In the genomic region with DNA sequence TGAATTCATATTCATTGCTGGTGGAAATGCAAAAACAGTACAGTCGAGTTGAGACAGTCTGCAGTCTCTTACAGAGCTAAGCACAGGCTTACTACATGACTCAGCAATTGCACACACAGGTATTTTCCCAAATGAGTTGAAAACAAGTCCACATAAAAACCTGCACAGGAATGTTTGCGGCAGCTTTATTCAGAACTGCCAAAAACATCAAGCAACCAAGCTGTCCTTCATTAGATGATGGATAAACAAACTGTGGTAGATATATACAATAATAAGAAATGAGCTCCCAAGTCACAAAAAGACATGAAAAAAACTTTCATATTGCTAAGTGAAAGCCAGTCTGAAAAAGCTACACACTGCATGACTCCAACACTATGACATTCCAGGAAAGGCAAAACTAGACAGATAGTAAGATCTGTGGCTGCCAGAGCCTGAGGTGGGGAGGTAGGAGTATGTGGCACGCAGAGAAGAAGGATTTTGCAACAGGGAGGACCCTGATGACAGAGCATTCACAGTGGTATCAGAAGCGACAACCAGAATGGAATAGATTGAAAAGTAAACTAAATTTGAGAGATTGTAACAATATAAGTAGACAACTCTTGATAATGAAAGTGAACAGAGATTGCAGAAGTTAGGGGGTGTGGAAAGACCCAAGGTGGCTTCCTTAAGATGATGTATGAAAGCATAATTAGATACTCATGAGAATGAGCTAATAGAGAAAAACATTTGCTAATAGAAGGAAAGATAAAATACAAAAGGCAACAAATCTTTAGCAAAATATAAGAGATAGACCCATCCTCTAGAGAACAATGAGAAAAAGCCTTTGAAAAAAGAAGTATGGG, we compare ENCODE assay signal across 8 cellular contexts. TPM values are rescaled to one million over a fixed set of nuclear protein-coding genes. Genes with fewer than 3 reads are reported as not detected.
DNase-seq lines count a peak whose midpoint lies in the region; ATAC-seq and TF ChIP-seq lines count a peak whose summit lies in the region.

No MANE protein-coding gene starts in this region.

- BruUV-seq in mammary epithelial cell (replicated peaks; lab: Mats Ljungman, UMichigan), result no TSS peak
- BruUV-seq in OCI-LY7 (replicated peaks; lab: Mats Ljungman, UMichigan), result no TSS peak

- intact Hi-C loops in mammary epithelial cell (cut with micrococcal nuclease) (loop anchor here (2.0 kb wide), 2 partner anchors 53 to 295 kb away; a partner anchor contains a TSS), OCI-LY7 (cut with micrococcal nuclease; ENCODE audit: unreplicated experiment) (no loop called here)
- intact Hi-C loops in activated T-helper 1 cell treated with anti-CD3 and anti-CD28 coated beads, Interleukin-12 subunit alpha, Interleukin-12 subunit beta, Interleukin-2, Interleukin-4 antibody, amounts not matched to agents 30 ng/mL and 10 ng/mL and 1 ng/mL, durations not matched to agents 14 hours and 24 hours and 36 hours (cut with micrococcal nuclease), result loop anchor here (5.0 kb wide), 1 partner anchor 49 kb away; no protein-coding TSS in a partner anchor

- CTCF ChIA-PET in mammary epithelial cell (lab: Charles Lee; ENCODE audit: low non-redundant PET) (interaction anchor here (0.5 to 0.7 kb wide), 3 partner anchors 54 to 398 kb away, joined by 3 to 5 read pairs (median 5); no protein-coding TSS in a partner anchor), OCI-LY7 (lab: Charles Lee; ENCODE audit: unreplicated experiment) (no interaction called here)

- H3K4me3 Mint-ChIP-seq in activated T-helper 1 cell treated with anti-CD3 and anti-CD28 coated beads, Interleukin-12 subunit alpha, Interleukin-12 subunit beta, Interleukin-2, Interleukin-4 antibody, amounts not matched to agents 30 ng/mL and 10 ng/mL and 1 ng/mL, durations not matched to agents 14 hours and 24 hours and 36 hours, result no peak overlapping the region

- H2BK5ac ChIP-seq in mesenchymal stem cell (ENCODE audit: low read depth, low read length, poor library complexity, severe bottlenecking), result no peak overlapping the region

- no peak overlapping the region for H3K23ac ChIP-seq in mesenchymal stem cell (ENCODE audit: low read length in 2 of 2)

- H3K4me1 ChIP-seq in mammary epithelial cell (ENCODE audit: insufficient read depth, low read length) (peaks cover 14% of the 10 kb centered on the region), mesenchymal stem cell (ENCODE audit: control insufficient read depth, insufficient read depth, low read depth, low read length) (peaks cover 5% of the 10 kb centered on the region), OCI-LY7 (ENCODE audit: insufficient read depth, low read length, poor library complexity, severe bottlenecking) (no peaks in the 10 kb centered on the region)

- no peaks in the 10 kb centered on the region for H4K20me1 ChIP-seq in mammary epithelial cell (ENCODE audit: insufficient read depth, low read length)
- no peaks in the 10 kb centered on the region for H4K20me1 ChIP-seq in OCI-LY7 (ENCODE audit: insufficient read depth, low read length)

- no peak overlapping the region for H3K18ac ChIP-seq in mesenchymal stem cell (ENCODE audit: low read depth in 1 of 2, low read length in 2 of 2)

- H3K4me1 Mint-ChIP-seq in activated T-helper 1 cell treated with anti-CD3 and anti-CD28 coated beads, Interleukin-12 subunit alpha, Interleukin-12 subunit beta, Interleukin-2, Interleukin-4 antibody, amounts not matched to agents 30 ng/mL and 10 ng/mL and 1 ng/mL, durations not matched to agents 14 hours and 24 hours and 36 hours (ENCODE audit: low read depth), result no peaks in the 10 kb centered on the region

- WGBS in mammary epithelial cell (ENCODE audit: low coverage, missing lambda C conversion rate), result 3% methylated on average over 3 of the region's 4 CpGs
- WGBS in mesenchymal stem cell, result 77% methylated on average over 4 of the region's 4 CpGs

- no peak overlapping the region for H2BK120ac ChIP-seq in mesenchymal stem cell (ENCODE audit: low read depth, low read length)

- H3K4ac ChIP-seq in mesenchymal stem cell (ENCODE audit: low read depth in 1 of 2, low read length in 2 of 2), result no peak overlapping the region

- peak; percentile 64 for ATAC-seq in HG02870 (IDR thresholded peaks at IDR 0.05; ENCODE audit: unreplicated experiment)
- ATAC-seq in GM21737 (IDR thresholded peaks at IDR 0.05; ENCODE audit: unreplicated experiment), result no peak

- H3K9ac ChIP-seq in mammary epithelial cell (ENCODE audit: insufficient read depth, low read length) (peak overlapping the region; percentile 66), mesenchymal stem cell (ENCODE audit: low read length) (peak overlapping the region; percentile 47)

- peak overlapping the region; percentile 51 for H4K8ac ChIP-seq in mesenchymal stem cell (ENCODE audit: low read length)

- H3K4me3 ChIP-seq in mammary epithelial cell (replicated peaks in 1 of 3; ENCODE audit: insufficient read depth in 1 of 3, low read depth in 2 of 3, low read length in 3 of 3) (peak overlapping the region; percentile 17 to 41 (median 37)), mesenchymal stem cell (ENCODE audit: insufficient read depth in 1 of 2, low read depth in 1 of 2, low read length in 2 of 2) (no peak overlapping the region), OCI-LY7 (ENCODE audit: low read depth, low read length, poor library complexity, severe bottlenecking) (no peak overlapping the region)

- no peaks in the 10 kb centered on the region for H3K9me3 ChIP-seq in mammary epithelial cell (replicated peaks; ENCODE audit: insufficient read depth, low read length)
- H3K9me3 ChIP-seq in mesenchymal stem cell (ENCODE audit: control insufficient read depth, low read length), result no peaks in the 10 kb centered on the region
- H3K9me3 ChIP-seq in OCI-LY7 (ENCODE audit: low read length), result no peaks in the 10 kb centered on the region

- H3K9me2 ChIP-seq in OCI-LY7 (ENCODE audit: insufficient read depth, low read length), result no peaks in the 10 kb centered on the region

- no peak overlapping the region for H3K14ac ChIP-seq in mesenchymal stem cell (ENCODE audit: low read length in 2 of 2)

- H3K36me3 ChIP-seq in mammary epithelial cell (ENCODE audit: insufficient read depth, low read length), result no peaks in the 10 kb centered on the region
- H3K36me3 ChIP-seq in mesenchymal stem cell (ENCODE audit: control insufficient read depth in 1 of 2, insufficient read depth in 2 of 2, low read depth in 1 of 2, low read length in 2 of 2), result peaks cover 7 to 39% of the 10 kb centered on the region in 2 experiments
- H3K36me3 ChIP-seq in OCI-LY7 (ENCODE audit: insufficient read depth, low read length), result no peaks in the 10 kb centered on the region

- H2BK12ac ChIP-seq in mesenchymal stem cell (ENCODE audit: low read length in 2 of 2), result no peak overlapping the region

- H3K27ac ChIP-seq in mammary epithelial cell (ENCODE audit: insufficient read depth, low read depth, low read length), result peak overlapping the region; percentile 62
- H3K27ac ChIP-seq in mesenchymal stem cell (ENCODE audit: low read length, poor library complexity, severe bottlenecking), result peak overlapping the region; percentile 94
- no peak overlapping the region for H3K27ac ChIP-seq in OCI-LY7 (ENCODE audit: low read depth, low read length, poor library complexity, severe bottlenecking)

- in situ Hi-C loops in mammary epithelial cell (cut with MboI; ENCODE audit: low sequenced_read_pairs in 2 of 2), result no loop called here

- H4K91ac ChIP-seq in mesenchymal stem cell (ENCODE audit: low read length), result no peak overlapping the region

- H3K79me1 ChIP-seq in mesenchymal stem cell (replicated peaks; ENCODE audit: low read length, poor library complexity, severe bottlenecking), result peaks cover 11% of the 10 kb centered on the region

- TF ChIP-seq CTCF in mammary epithelial cell (conservative IDR thresholded peaks at IDR 0.05 in 1 of 2, IDR thresholded peaks at IDR 0.05 in 1 of 2; ENCODE audit: extremely low read depth in 1 of 2, insufficient read depth in 1 of 2, low read depth in 1 of 2, low read length in 2 of 2), result no peak
- TF ChIP-seq CTCF in OCI-LY7 (conservative IDR thresholded peaks at IDR 0.05; ENCODE audit: low read length), result no peak

- dilution Hi-C loops in mammary epithelial cell (cut with HindIII; ENCODE audit: low sequenced_read_pairs), result no loop called here

- no peak overlapping the region for H2BK15ac ChIP-seq in mesenchymal stem cell (ENCODE audit: low read depth, poor library complexity, severe bottlenecking)

- H3K4me2 ChIP-seq in mammary epithelial cell (ENCODE audit: insufficient read depth, low read depth, low read length), result peak overlapping the region; percentile 70
- peak overlapping the region; percentile 34 for H3K4me2 ChIP-seq in mesenchymal stem cell (ENCODE audit: low read length, poor library complexity, severe bottlenecking)
- no peak overlapping the region for H3K4me2 ChIP-seq in OCI-LY7 (ENCODE audit: low read length)

- POLR2A ChIA-PET in OCI-LY7 (lab: Charles Lee), result interaction anchor here (0.6 to 0.7 kb wide), 2 partner anchors 12 to 16 kb away, joined by 3 read pairs; no protein-coding TSS in a partner anchor

- no peaks in the 10 kb centered on the region for H3K9me3 Mint-ChIP-seq in activated T-helper 1 cell treated with anti-CD3 and anti-CD28 coated beads, Interleukin-12 subunit alpha, Interleukin-12 subunit beta, Interleukin-2, Interleukin-4 antibody, amounts not matched to agents 30 ng/mL and 10 ng/mL and 1 ng/mL, durations not matched to agents 14 hours and 24 hours and 36 hours

- peaks cover 10% of the 10 kb centered on the region for H3K27me3 Mint-ChIP-seq in activated T-helper 1 cell treated with anti-CD3 and anti-CD28 coated beads, Interleukin-12 subunit alpha, Interleukin-12 subunit beta, Interleukin-2, Interleukin-4 antibody, amounts not matched to agents 30 ng/mL and 10 ng/mL and 1 ng/mL, durations not matched to agents 14 hours and 24 hours and 36 hours (ENCODE audit: insufficient read depth)

- H2AK5ac ChIP-seq in mesenchymal stem cell (ENCODE audit: low read length, severe bottlenecking), result no peak overlapping the region

- H3K79me2 ChIP-seq in mammary epithelial cell (ENCODE audit: insufficient read depth, low read length) (peaks cover 4% of the 10 kb centered on the region), OCI-LY7 (ENCODE audit: insufficient read depth, low read depth, low read length) (no peaks in the 10 kb centered on the region)

- no peak overlapping the region for H3K27ac Mint-ChIP-seq in activated T-helper 1 cell treated with anti-CD3 and anti-CD28 coated beads, Interleukin-12 subunit alpha, Interleukin-12 subunit beta, Interleukin-2, Interleukin-4 antibody, amounts not matched to agents 30 ng/mL and 10 ng/mL and 1 ng/mL, durations not matched to agents 14 hours and 24 hours and 36 hours

- DNase-seq in Daoy (ENCODE audit: low read depth), result peak; percentile 50
- peak; percentile 91 for DNase-seq in mammary epithelial cell
- DNase-seq in mesenchymal stem cell, result peak; percentile 72
- no peak for DNase-seq in RKO (ENCODE audit: low spot score)
- no peak for DNase-seq in OCI-LY7 (ENCODE audit: low spot score)
- DNase-seq in activated T-helper 1 cell treated with anti-CD3 and anti-CD28 coated beads, Interleukin-12 subunit alpha, Interleukin-12 subunit beta, Interleukin-2, Interleukin-4 antibody, amounts not matched to agents 30 ng/mL and 10 ng/mL and 1 ng/mL, durations not matched to agents 14 hours and 24 hours and 36 hours (ENCODE audit: low spot score), result no peak

- H3K27me3 ChIP-seq in mammary epithelial cell (ENCODE audit: insufficient read depth, low read length) (no peaks in the 10 kb centered on the region), mesenchymal stem cell (ENCODE audit: control insufficient read depth in 1 of 2, insufficient read depth in 1 of 2, low read length in 2 of 2) (no peaks in the 10 kb centered on the region)

- H2AFZ ChIP-seq in mammary epithelial cell (ENCODE audit: low read depth, low read length), result peak overlapping the region; percentile 2
- no peak overlapping the region for H2AFZ ChIP-seq in mesenchymal stem cell (ENCODE audit: low read depth, low read length)
- H2AFZ ChIP-seq in OCI-LY7 (ENCODE audit: low read length), result no peak overlapping the region

- no peaks in the 10 kb centered on the region for H3K36me3 Mint-ChIP-seq in activated T-helper 1 cell treated with anti-CD3 and anti-CD28 coated beads, Interleukin-12 subunit alpha, Interleukin-12 subunit beta, Interleukin-2, Interleukin-4 antibody, amounts not matched to agents 30 ng/mL and 10 ng/mL and 1 ng/mL, durations not matched to agents 14 hours and 24 hours and 36 hours (ENCODE audit: low read depth)

RNA-seq across cellular contexts. Expression of a gene that starts 52.7 kb away (rescaled TPM):
- total RNA-seq in Daoy (2014; rRNA removed; shearing (Covaris generic)), result 47.3 and 73.0 TPM in 2 replicates
- total RNA-seq in mammary epithelial cell (100 to 1,000 TPM in 1 of 2 donors, 10 to 100 TPM in 1; 73.3 to 103 TPM), OCI-LY7 (2022) (27.2 and 27.7 TPM in 2 replicates)
- polyA plus RNA-seq in mammary epithelial cell, result 85.6 TPM
- 81.2 TPM for polyA minus RNA-seq in mammary epithelial cell
- 88.9 TPM for polyA plus RNA-seq in mesenchymal stem cell (2013, experiment 1 of 2)
- polyA plus RNA-seq in mesenchymal stem cell (2013, experiment 2 of 2), result 89.1 TPM
- 13.4 and 14.6 TPM in 2 replicates for total RNA-seq in OCI-LY7 (2014; rRNA removed; shearing (Covaris generic))
- 5.3 and 6.9 TPM in 2 replicates for total RNA-seq in activated T-helper 1 cell treated with anti-CD3 and anti-CD28 coated beads, Interleukin-12 subunit alpha, Interleukin-12 subunit beta, Interleukin-2, Interleukin-4 antibody, amounts not matched to agents 30 ng/mL and 10 ng/mL and 1 ng/mL, durations not matched to agents 14 hours and 24 hours and 36 hours

Comparison
In these comparisons a context has a peak if more than half of its experiments do, and no peak if none do; other contexts are left out.
1. DNase-seq: peak in Daoy (single experiment), mammary epithelial cell (single experiment) and mesenchymal stem cell (single experiment); none in RKO (single experiment), OCI-LY7 (single experiment) and activated T-helper 1 cell treated with anti-CD3 and anti-CD28 coated beads, Interleukin-12 subunit alpha, Interleukin-12 subunit beta, Interleukin-2, Interleukin-4 antibody, amounts not matched to agents 30 ng/mL and 10 ng/mL and 1 ng/mL, durations not matched to agents 14 hours and 24 hours and 36 hours (single experiment).
2. H3K4me3 ChIP-seq: peak in mammary epithelial cell (3 of 3); none in mesenchymal stem cell (0 of 2) and OCI-LY7 (single experiment).